ENCODE assay signal across 8 cellular contexts in genomic region chr5:6837519-6838110, GRCh38.
DNase-seq lines count a peak whose midpoint lies in the region; ATAC-seq and TF ChIP-seq lines count a peak whose summit lies in the region.

No MANE protein-coding gene starts in this region.

- H3K36me3 ChIP-seq in mucosa of descending colon (ENCODE audit: low read depth): no peaks in the 10 kb centered on the region
- no peaks in the 10 kb centered on the region for H3K36me3 ChIP-seq in CD8-positive, alpha-beta memory T cell (ENCODE audit: insufficient read depth, low read length)

- no peaks in the 10 kb centered on the region for H3K9me3 ChIP-seq in mucosa of descending colon
- H3K9me3 ChIP-seq in CD8-positive, alpha-beta memory T cell (ENCODE audit: low read length): no peaks in the 10 kb centered on the region

- peaks cover 7% of the 10 kb centered on the region for H3K36me3 Mint-ChIP-seq in activated naive CD4-positive, alpha-beta T cell treated with anti-CD3 and anti-CD28 coated beads, Interleukin-2, amount 10 ng/mL, durations not matched to agents 7 days and 5 days
- H3K36me3 Mint-ChIP-seq in CD8-positive, alpha-beta memory T cell: peaks cover 0 to 4% (median 0%) of the 10 kb centered on the region in 3 donors

- peaks cover 28% of the 10 kb centered on the region for H3K4me1 Mint-ChIP-seq in activated naive CD4-positive, alpha-beta T cell treated with anti-CD3 and anti-CD28 coated beads, Interleukin-2, amount 10 ng/mL, durations not matched to agents 7 days and 5 days
- no peaks in the 10 kb centered on the region for H3K4me1 Mint-ChIP-seq in CD8-positive, alpha-beta memory T cell

- no peak overlapping the region for H3K27ac ChIP-seq in CD8-positive, alpha-beta memory T cell (ENCODE audit: low read depth, low read length)

- peak; percentile 32 for DNase-seq in D341Med (ENCODE audit: low spot score)
- DNase-seq in HFF-Myc (ENCODE audit: extremely low read depth, low read depth): no peak
- peak; percentile 60 for DNase-seq in activated naive CD4-positive, alpha-beta T cell treated with anti-CD3 and anti-CD28 coated beads, Interleukin-2, amount 10 ng/mL, durations not matched to agents 7 days and 5 days
- DNase-seq in mucosa of descending colon: peak in 2 of 3 donors; percentile 52 to 60
- DNase-seq in DMS79 treated with DMSO at 0.1 percent for 48 hours (lab: John Stamatoyannopoulos, UW): no peak
- DNase-seq in CD8-positive, alpha-beta memory T cell: no peak

- POLR2A ChIA-PET in CD8-positive, alpha-beta memory T cell (lab: Charles Lee): no interaction called here

- peaks cover 20% of the 10 kb centered on the region for H3K27me3 Mint-ChIP-seq in activated naive CD4-positive, alpha-beta T cell treated with anti-CD3 and anti-CD28 coated beads, Interleukin-2, amount 10 ng/mL, durations not matched to agents 7 days and 5 days
- peaks cover 7% of the 10 kb centered on the region in 2 donors for H3K27me3 Mint-ChIP-seq in CD8-positive, alpha-beta memory T cell

- H3K4me3 ChIP-seq in HFF-Myc (replicated peaks; ENCODE audit: low read depth, low read length): no peak overlapping the region
- H3K4me3 ChIP-seq in mucosa of descending colon: no peak overlapping the region
- no peak overlapping the region for H3K4me3 ChIP-seq in CD8-positive, alpha-beta memory T cell (ENCODE audit: low read length)

- TF ChIP-seq CTCF in HFF-Myc (IDR thresholded peaks at IDR 0.05; ENCODE audit: low read depth, low read length, missing control alignments) (peak; percentile 87), mucosa of descending colon (IDR thresholded peaks at IDR 0.05) (peak; percentile 33)

- no peaks in the 10 kb centered on the region for H3K27me3 ChIP-seq in CD8-positive, alpha-beta memory T cell (ENCODE audit: insufficient read depth, low read length, poor library complexity, severe bottlenecking)

- peak; percentile 47 for ATAC-seq in mucosa of descending colon
- no peak for ATAC-seq in HG03196 (IDR thresholded peaks at IDR 0.05; ENCODE audit: unreplicated experiment)
- no peak for ATAC-seq in GM21526 (IDR thresholded peaks at IDR 0.05; ENCODE audit: low FRiP score, unreplicated experiment)

- no peaks in the 10 kb centered on the region for H3K4me1 ChIP-seq in mucosa of descending colon (ENCODE audit: low read depth)
- no peaks in the 10 kb centered on the region for H3K4me1 ChIP-seq in CD8-positive, alpha-beta memory T cell (ENCODE audit: insufficient read depth, low read length)

- CTCF ChIA-PET in activated naive CD4-positive, alpha-beta T cell treated with anti-CD3 and anti-CD28 coated beads, Interleukin-2, amount 10 ng/mL, durations not matched to agents 7 days and 5 days (lab: Charles Lee): interaction anchor here (1.0 to 2.0 kb wide), 5 partner anchors 15 to 24 kb away, joined by 4 to 11 read pairs (median 5); no protein-coding TSS in a partner anchor
- CTCF ChIA-PET in CD8-positive, alpha-beta memory T cell (lab: Charles Lee): no interaction called here

- intact Hi-C loops in mucosa of descending colon (cut with DNase I, micrococcal nuclease): no loop called here

- H3K27ac Mint-ChIP-seq in activated naive CD4-positive, alpha-beta T cell treated with anti-CD3 and anti-CD28 coated beads, Interleukin-2, amount 10 ng/mL, durations not matched to agents 7 days and 5 days: no peak overlapping the region
- peak overlapping the region in 1 of 8 donors; percentile 43 for H3K27ac Mint-ChIP-seq in CD8-positive, alpha-beta memory T cell

- H3K9me3 Mint-ChIP-seq in activated naive CD4-positive, alpha-beta T cell treated with anti-CD3 and anti-CD28 coated beads, Interleukin-2, amount 10 ng/mL, durations not matched to agents 7 days and 5 days: peaks cover 13% of the 10 kb centered on the region
- peaks cover 0 to 10% (median 0%) of the 10 kb centered on the region in 5 donors for H3K9me3 Mint-ChIP-seq in CD8-positive, alpha-beta memory T cell

- no peak overlapping the region for H3K4me3 Mint-ChIP-seq in activated naive CD4-positive, alpha-beta T cell treated with anti-CD3 and anti-CD28 coated beads, Interleukin-2, amount 10 ng/mL, durations not matched to agents 7 days and 5 days
- H3K4me3 Mint-ChIP-seq in CD8-positive, alpha-beta memory T cell: no peak overlapping the region

Comparison
In these comparisons a context has a peak if more than half of its experiments do, and no peak if none do; other contexts are left out.
1. DNase-seq: peak in D341Med (single experiment), activated naive CD4-positive, alpha-beta T cell treated with anti-CD3 and anti-CD28 coated beads, Interleukin-2, amount 10 ng/mL, durations not matched to agents 7 days and 5 days (single experiment) and mucosa of descending colon (2 of 3); none in HFF-Myc (single experiment), DMS79 treated with DMSO at 0.1 percent for 48 hours (single experiment) and CD8-positive, alpha-beta memory T cell (0 of 5).